In genomic region chr2:8524388-8524787, GRCh38 we compare ENCODE assay signal across 20 cellular contexts.
A peak's percentile ranks its signal among the peaks of the same experiment; 100 is the strongest.
DNase-seq lines count a peak whose midpoint lies in the region; ATAC-seq and TF ChIP-seq lines count a peak whose summit lies in the region.
"Had no signal": no experiment of that assay in that cellular context is flagged by ENCODE, and none has a peak within 500 bp of the region (broad histone marks: within the 10 kb centered on the region; RNA-seq: fewer than 3 reads in every experiment).

No MANE protein-coding gene starts in this region.

- H4K20me1 ChIP-seq in OCI-LY1 (ENCODE audit: insufficient read depth, low read length), result no peaks in the 10 kb centered on the region

- no peak overlapping the region for H3K4me3 ChIP-seq in OCI-LY1 (ENCODE audit: low read depth, low read length, poor library complexity, severe bottlenecking)
- H3K4me3 ChIP-seq: HAP-1 had no signal

- peaks cover 5% of the 10 kb centered on the region; the same call in 1 of the 2 replicates for H3F3A ChIP-seq in OCI-LY1 (ENCODE audit: insufficient read depth, low read length)

- no peaks in the 10 kb centered on the region for H3K79me2 ChIP-seq in OCI-LY1 (ENCODE audit: insufficient read depth, low read length)

- H2AFZ ChIP-seq in OCI-LY1 (ENCODE audit: low read length), result no peak overlapping the region

- peak overlapping the region; percentile 22 for H3K27ac Mint-ChIP-seq in T-helper 1 cell treated with Interleukin-12 subunit alpha and Interleukin-12 subunit beta and Interleukin-4 antibody, amounts not matched to agents 30 μg/mL and 1 μg/mL, for 36 hours
- H3K27ac Mint-ChIP-seq in dendritic cell treated with granulocyte-macrophage colony-stimulating factor and Interleukin-4, amounts not matched to agents 40 ng/mL and 50 ng/mL, for 4 days, result peak overlapping the region; percentile 25

- H3K9me2 ChIP-seq in OCI-LY1 (ENCODE audit: low read depth, low read length), result no peaks in the 10 kb centered on the region

- no peaks in the 10 kb centered on the region for H3K9me3 ChIP-seq in OCI-LY1 (ENCODE audit: low read length)
- H3K9me3 ChIP-seq: Caco-2, HAP-1 had no signal

- DNase-seq in T-helper 1 cell (no peak), posterior vena cava (ENCODE audit: low spot score) (peak; percentile 2), nucleus accumbens (lab: John Stamatoyannopoulos, UW) (no peak), cerebellum (ENCODE audit: low spot score) (no peak)
- DNase-seq: 8988T, C1 segment of cervical spinal cord, Caco-2, NCI-H1092 treated with DMSO at 0.1 percent for 48 hours, NCI-H187 treated with DMSO at 0.1 percent for 48 hours, NCI-H2171, NCI-H446 treated with DMSO at 0.1 percent for 48 hours, NCI-H748 treated with DMSO at 0.1 percent for 48 hours had no signal

- no peaks in the 10 kb centered on the region for H3K36me3 ChIP-seq in OCI-LY1 (ENCODE audit: insufficient read depth, low read length)
- H3K36me3 ChIP-seq: HAP-1 had no signal

- no peak overlapping the region for H3K4me3 Mint-ChIP-seq in T-helper 1 cell treated with Interleukin-12 subunit alpha and Interleukin-12 subunit beta and Interleukin-4 antibody, amounts not matched to agents 30 μg/mL and 1 μg/mL, for 36 hours
- H3K4me3 Mint-ChIP-seq in dendritic cell treated with granulocyte-macrophage colony-stimulating factor and Interleukin-4, amounts not matched to agents 40 ng/mL and 50 ng/mL, for 4 days, result no peak overlapping the region

- peak overlapping the region; percentile 55; the same call in 1 of the 2 replicates for H3K4me2 ChIP-seq in OCI-LY1 (ENCODE audit: low read length)

- no peak for ATAC-seq in GM21390 (IDR thresholded peaks at IDR 0.05; ENCODE audit: unreplicated experiment)
- ATAC-seq: Panc1, Right ventricle myocardium inferior had no signal

- H3K27ac ChIP-seq in OCI-LY1 (ENCODE audit: low read depth, low read length, poor library complexity, severe bottlenecking), result peak overlapping the region; percentile 97

- H3K27me3 Mint-ChIP-seq in T-helper 1 cell treated with Interleukin-12 subunit alpha and Interleukin-12 subunit beta and Interleukin-4 antibody, amounts not matched to agents 30 μg/mL and 1 μg/mL, for 36 hours (ENCODE audit: low read depth), result no peaks in the 10 kb centered on the region
- H3K27me3 Mint-ChIP-seq in dendritic cell treated with granulocyte-macrophage colony-stimulating factor and Interleukin-4, amounts not matched to agents 40 ng/mL and 50 ng/mL, for 4 days, result peaks cover 3% of the 10 kb centered on the region

- peaks cover 17% of the 10 kb centered on the region for H3K36me3 Mint-ChIP-seq in T-helper 1 cell treated with Interleukin-12 subunit alpha and Interleukin-12 subunit beta and Interleukin-4 antibody, amounts not matched to agents 30 μg/mL and 1 μg/mL, for 36 hours (ENCODE audit: low read depth)
- H3K36me3 Mint-ChIP-seq in dendritic cell treated with granulocyte-macrophage colony-stimulating factor and Interleukin-4, amounts not matched to agents 40 ng/mL and 50 ng/mL, for 4 days (ENCODE audit: low read depth), result no peaks in the 10 kb centered on the region

- peaks cover 6% of the 10 kb centered on the region for H3K9me3 Mint-ChIP-seq in T-helper 1 cell treated with Interleukin-12 subunit alpha and Interleukin-12 subunit beta and Interleukin-4 antibody, amounts not matched to agents 30 μg/mL and 1 μg/mL, for 36 hours
- no peaks in the 10 kb centered on the region for H3K9me3 Mint-ChIP-seq in dendritic cell treated with granulocyte-macrophage colony-stimulating factor and Interleukin-4, amounts not matched to agents 40 ng/mL and 50 ng/mL, for 4 days

- H3K9ac ChIP-seq in OCI-LY1 (ENCODE audit: low read length), result peak overlapping the region; percentile 61; the same call in 1 of the 2 replicates
- H3K9ac ChIP-seq: KMS-11 had no signal

- intact Hi-C loops in dendritic cell treated with granulocyte-macrophage colony-stimulating factor and Interleukin-4, amounts not matched to agents 40 ng/mL and 50 ng/mL, for 4 days (cut with micrococcal nuclease), result loop anchor here (2.0 kb wide), 1 partner anchor 160 kb away; no protein-coding TSS in a partner anchor
- intact Hi-C loops in posterior vena cava (cut with DNase I), result no loop called here

- H3K4me1 ChIP-seq in OCI-LY1 (ENCODE audit: insufficient read depth, low read length, severe bottlenecking), result peaks cover 100% of the 10 kb centered on the region
- H3K4me1 ChIP-seq: HAP-1 had no signal

- no peaks in the 10 kb centered on the region for H3K27me3 ChIP-seq in OCI-LY1 (ENCODE audit: insufficient read depth, low read length)

- no peak for TF ChIP-seq CTCF in OCI-LY1 (IDR thresholded peaks at IDR 0.05; ENCODE audit: low read length)

- H3K4me1 Mint-ChIP-seq in T-helper 1 cell treated with Interleukin-12 subunit alpha and Interleukin-12 subunit beta and Interleukin-4 antibody, amounts not matched to agents 30 μg/mL and 1 μg/mL, for 36 hours (ENCODE audit: low read depth), result peaks cover 57% of the 10 kb centered on the region
- H3K4me1 Mint-ChIP-seq in dendritic cell treated with granulocyte-macrophage colony-stimulating factor and Interleukin-4, amounts not matched to agents 40 ng/mL and 50 ng/mL, for 4 days (ENCODE audit: low read depth), result peaks cover 97% of the 10 kb centered on the region
